Comparison of ENCODE assay signal across 8 cellular contexts in the genomic region with DNA sequence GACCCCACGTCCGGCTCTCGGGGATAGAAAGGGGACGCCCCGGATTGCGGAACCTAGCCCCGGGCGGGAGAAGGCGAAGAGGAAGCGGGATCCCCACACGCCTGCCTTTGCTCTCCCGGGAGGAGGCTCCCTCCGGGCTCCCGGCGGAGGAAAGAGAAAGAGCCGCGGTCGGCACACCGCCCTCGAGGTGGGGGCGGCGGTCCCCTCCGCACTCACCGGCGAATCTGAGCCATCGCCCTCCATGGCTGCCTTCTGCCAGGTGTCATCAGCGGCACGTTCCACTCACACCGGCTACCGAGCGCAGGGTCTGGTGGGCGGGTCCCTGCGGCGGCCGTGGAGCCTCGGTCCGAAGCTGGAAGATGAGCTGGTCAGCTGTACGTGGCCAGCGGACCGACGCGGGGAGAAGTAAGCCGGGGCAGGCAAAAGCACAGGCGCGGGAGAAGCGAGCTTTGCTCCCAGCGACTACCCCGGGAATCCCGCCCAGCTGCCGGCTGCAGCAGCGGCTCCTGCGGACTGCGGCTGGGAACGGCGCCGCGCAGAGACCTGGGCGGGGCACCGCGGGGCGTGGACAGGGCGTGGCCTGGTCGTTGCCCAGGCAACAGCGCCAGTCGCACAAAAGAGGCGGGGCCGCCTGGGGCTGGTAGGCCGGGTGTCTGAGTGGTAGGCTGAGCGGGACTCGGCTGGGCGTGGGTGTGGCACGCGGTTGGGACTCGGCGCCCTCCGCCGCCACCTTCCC. TPM values are rescaled to one million over a fixed set of nuclear protein-coding genes. Genes with fewer than 3 reads are reported as not detected.
DNase-seq lines count a peak whose midpoint lies in the region; ATAC-seq and TF ChIP-seq lines count a peak whose summit lies in the region.

TRIM36 (minus strand) TSS at position 517 of the 736 bp plus-strand sequence; CDS start at position 243, 274 bp downstream.

- peaks cover 26% of the 10 kb centered on the region for H3K4me1 ChIP-seq in lower lobe of right lung

- H3K36me3 ChIP-seq in lower lobe of right lung, result no peaks in the 10 kb centered on the region

- peak; percentile 98 for ATAC-seq in GM19395 (IDR thresholded peaks at IDR 0.05; ENCODE audit: unreplicated experiment)
- ATAC-seq in HG03521 (IDR thresholded peaks at IDR 0.05; ENCODE audit: unreplicated experiment), result peak; percentile 98
- peak; percentile 99 for ATAC-seq in lower lobe of right lung

- no peaks in the 10 kb centered on the region for H3K9me3 ChIP-seq in lower lobe of right lung

- H3K4me3 ChIP-seq in dorsolateral prefrontal cortex, result peak within 1 kb of the TSS; percentile 53 to 99 (median 83)
- H3K4me3 ChIP-seq in lower lobe of right lung, result peak within 1 kb of the TSS; percentile 85

- H3K27me3 ChIP-seq in dorsolateral prefrontal cortex, result peaks cover 0 to 21% (median 0%) of the 10 kb centered on the region in 45 donors
- H3K27me3 ChIP-seq in lower lobe of right lung (ENCODE audit: low read depth), result peaks cover 36% of the 10 kb centered on the region

- peak within 1 kb of the TSS in 54 of 59 donors; percentile 1 to 84 (median 66) for H3K27ac ChIP-seq in dorsolateral prefrontal cortex
- peak within 1 kb of the TSS; percentile 74 for H3K27ac ChIP-seq in lower lobe of right lung

- peak; percentile 96 for DNase-seq in CD1c-positive myeloid dendritic cell (ENCODE audit: extremely low spot score)
- DNase-seq in NCI-H69 (lab: John Stamatoyannopoulos, UW), result peak; percentile 99
- DNase-seq in activated CD4-positive, alpha-beta T cell treated with anti-CD3 and anti-CD28 coated beads, Interleukin-2, amount 50 U/mL, for 48 hours, result peak; percentile 93 to 95
- DNase-seq in dorsolateral prefrontal cortex, result peak; percentile 62 to 96 (median 89)
- DNase-seq in lower lobe of right lung, result peak; percentile 95
- peak; percentile 89 to 91 for DNase-seq in stimulated activated CD4-positive, alpha-beta T cell treated with anti-CD3 and anti-CD28 coated beads, Interleukin-4, amount 100 ng/mL, for 48 hours (ENCODE audit: low read depth in 2 of 2)

- TF ChIP-seq CTCF in dorsolateral prefrontal cortex (IDR thresholded peaks at IDR 0.05 in 54 of 56, conservative IDR thresholded peaks at IDR 0.05 in 2 of 56; ENCODE audit: low read depth in 1 of 56, partially characterized antibody in 56 of 56) (peak in 15 of 56 donors; percentile 5 to 35 (median 21)), lower lobe of right lung (IDR thresholded peaks at IDR 0.05) (peak; percentile 30)

- intact Hi-C loops in dorsolateral prefrontal cortex (cut with DNase I) (loop anchor here in 1 of 2 donors (10.0 kb wide), 2 partner anchors 75 kb away; no protein-coding TSS in a partner anchor), lower lobe of right lung (cut with DNase I) (no loop called here)

RNA-seq across cellular contexts. Expression of gene TRIM36, which starts in this region (rescaled TPM):
- total RNA-seq in dorsolateral prefrontal cortex, result 10 to 100 TPM; 16.6 to 66.6 (median 40.9) TPM
- 5.5 TPM for total RNA-seq in lower lobe of right lung

Comparison
In these comparisons a context has a peak if more than half of its experiments do, and no peak if none do; other contexts are left out.
1. Peak in every context shown above with its lines: DNase-seq, ATAC-seq, H3K4me3 ChIP-seq and H3K27ac ChIP-seq.